ENCODE assay signal across 31 cellular contexts in the genomic region with DNA sequence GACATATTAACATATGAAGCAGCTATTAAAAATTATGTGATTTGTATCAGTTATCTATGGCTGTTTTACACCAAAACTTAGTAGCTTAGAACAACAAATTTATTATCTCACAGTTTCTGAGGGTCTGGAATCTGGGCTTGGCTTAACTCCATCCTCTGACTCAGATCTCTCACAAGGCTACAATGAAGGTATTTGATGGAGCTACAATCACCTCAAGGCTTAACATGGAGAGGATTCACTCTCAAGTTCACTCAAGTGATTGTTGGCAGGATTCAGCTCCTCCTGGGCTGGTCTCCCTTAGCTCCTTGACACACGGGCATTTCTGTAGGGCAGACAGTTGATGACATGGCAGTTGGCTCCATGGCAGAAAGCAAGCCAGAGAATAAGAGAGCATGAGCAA.
A peak's percentile ranks its signal among the peaks of the same experiment; 100 is the strongest.
DNase-seq lines count a peak whose midpoint lies in the region; ATAC-seq, FAIRE-seq and TF ChIP-seq lines count a peak whose summit lies in the region.
"Had no signal": no experiment of that assay in that cellular context is flagged by ENCODE, and none has a peak within 500 bp of the region (broad histone marks: within the 10 kb centered on the region; RNA-seq: fewer than 3 reads in every experiment).

No MANE protein-coding gene starts in this region.

- H3K27me3 ChIP-seq in heart left ventricle (no peaks in the 10 kb centered on the region), bronchial epithelial cell (ENCODE audit: control insufficient read depth, insufficient read depth, low read length) (peaks cover 4% of the 10 kb centered on the region), dorsolateral prefrontal cortex (peaks cover 0 to 13% (median 0%) of the 10 kb centered on the region in 45 donors)
- H3K27me3 ChIP-seq: BE2C, body of pancreas, gastrocnemius medialis, left lung, testis had no signal

- 28 to 67% (median 56%) methylated on average over 1 of the region's 1 CpG for WGBS in heart left ventricle, 4 donors

- H3K36me3 ChIP-seq in heart left ventricle, result no peaks in the 10 kb centered on the region
- no peaks in the 10 kb centered on the region for H3K36me3 ChIP-seq in bronchial epithelial cell (ENCODE audit: control insufficient read depth, insufficient read depth, low read length)
- H3K36me3 ChIP-seq: BE2C, gastrocnemius medialis, left lung, prostate gland had no signal

- intact Hi-C loops in Right ventricle myocardium inferior (cut with DNase I), result no loop called here
- intact Hi-C loops in heart left ventricle (cut with DNase I), result no loop called here
- intact Hi-C loops in dorsolateral prefrontal cortex (cut with DNase I), result no loop called here

- ATAC-seq in Right ventricle myocardium inferior, result peak; percentile 28
- ATAC-seq in heart left ventricle, result no peak
- no peak for ATAC-seq in GM18858 (IDR thresholded peaks at IDR 0.05; ENCODE audit: unreplicated experiment)
- ATAC-seq in HG03378 (IDR thresholded peaks at IDR 0.05; ENCODE audit: unreplicated experiment), result no peak
- ATAC-seq: A549; body of pancreas; effector memory CD8-positive, alpha-beta T cell; gastrocnemius medialis; left lung; stimulated activated naive CD8-positive, alpha-beta T cell treated with anti-CD3 and anti-CD28 coated beads, Interleukin-15, Interleukin-2, amounts not matched to agents 100 U/mL and 50 U/mL, for 24 hours had no signal

- H3K27ac ChIP-seq in heart left ventricle (no peak overlapping the region), dorsolateral prefrontal cortex (no peak overlapping the region)
- H3K27ac ChIP-seq: A549, body of pancreas, gastrocnemius medialis, left lung, prostate gland, testis had no signal

- FAIRE-seq in bronchial epithelial cell (lab: Jason Lieb, UNC), result no peak
- FAIRE-seq: A549, TTC549 had no signal

- H3K4me3 ChIP-seq in heart left ventricle (no peak overlapping the region), bronchial epithelial cell (ENCODE audit: low read depth, low read length) (no peak overlapping the region), dorsolateral prefrontal cortex (no peak overlapping the region)
- H3K4me3 ChIP-seq: A549, body of pancreas, gastrocnemius medialis, left lung, prostate gland, testis had no signal

- no peak for TF ChIP-seq CTCF in heart left ventricle (IDR thresholded peaks at IDR 0.05)
- no peak for TF ChIP-seq CTCF in bronchial epithelial cell (IDR thresholded peaks at IDR 0.05; ENCODE audit: insufficient read depth, low read length, severe bottlenecking)
- no peak for TF ChIP-seq CTCF in dorsolateral prefrontal cortex (IDR thresholded peaks at IDR 0.05 in 54 of 56, conservative IDR thresholded peaks at IDR 0.05 in 2 of 56; ENCODE audit: low read depth in 1 of 56, partially characterized antibody in 56 of 56)

- DNase-seq in Right ventricle myocardium inferior (ENCODE audit: missing footprints) (no peak), heart left ventricle (no peak), bronchial epithelial cell (ENCODE audit: low read depth) (peak; percentile 15), myocyte (ENCODE audit: low read depth) (peak; percentile 5), dorsolateral prefrontal cortex (no peak), dermis blood vessel endothelial cell (no peak)
- DNase-seq: activated CD4-positive, alpha-beta memory T cell treated with anti-CD3 and anti-CD28 coated beads, Interleukin-2, amount 10 ng/mL, durations not matched to agents 7 days and 5 days; activated CD4-positive, CD25-positive, alpha-beta regulatory T cell treated with anti-CD3 and anti-CD28 coated beads, Interleukin-2, amount 50 U/mL, for 72 hours; BE2C; body of pancreas; DMS153; effector memory CD8-positive, alpha-beta T cell; gastrocnemius medialis; GDM1; H9; hippocampal formation; KG1; left lung; mesendoderm; NCI-H1436; NCI-H2081 treated with DMSO at 0.1 percent for 48 hours; NCI-H446 treated with DMSO at 0.1 percent for 48 hours; NCI-H82; RPMI8226; stimulated activated naive CD8-positive, alpha-beta T cell treated with anti-CD3 and anti-CD28 coated beads, Interleukin-15, Interleukin-2, amounts not matched to agents 100 U/mL and 50 U/mL, for 24 hours; testis had no signal

- TF ChIP-seq POLR2A in heart left ventricle (IDR thresholded peaks at IDR 0.05), result no peak

- peaks cover 0 to 4% (median 0%) of the 10 kb centered on the region in 12 donors for H3K9me3 ChIP-seq in heart left ventricle
- H3K9me3 ChIP-seq: A549, BE2C, body of pancreas, gastrocnemius medialis, left lung, prostate gland, testis had no signal

- peaks cover 0 to 4% (median 0%) of the 10 kb centered on the region in 12 donors for H3K4me1 ChIP-seq in heart left ventricle
- H3K4me1 ChIP-seq: A549, BE2C, body of pancreas, gastrocnemius medialis, left lung, prostate gland, testis had no signal

Comparison
In these comparisons a context has a peak if more than half of its experiments do, and no peak if none do; other contexts are left out.
1. DNase-seq: peak in bronchial epithelial cell (single experiment) and myocyte (single experiment); none in Right ventricle myocardium inferior (single experiment), heart left ventricle (0 of 5), dorsolateral prefrontal cortex (0 of 10) and dermis blood vessel endothelial cell (single experiment).